In the genomic region with DNA sequence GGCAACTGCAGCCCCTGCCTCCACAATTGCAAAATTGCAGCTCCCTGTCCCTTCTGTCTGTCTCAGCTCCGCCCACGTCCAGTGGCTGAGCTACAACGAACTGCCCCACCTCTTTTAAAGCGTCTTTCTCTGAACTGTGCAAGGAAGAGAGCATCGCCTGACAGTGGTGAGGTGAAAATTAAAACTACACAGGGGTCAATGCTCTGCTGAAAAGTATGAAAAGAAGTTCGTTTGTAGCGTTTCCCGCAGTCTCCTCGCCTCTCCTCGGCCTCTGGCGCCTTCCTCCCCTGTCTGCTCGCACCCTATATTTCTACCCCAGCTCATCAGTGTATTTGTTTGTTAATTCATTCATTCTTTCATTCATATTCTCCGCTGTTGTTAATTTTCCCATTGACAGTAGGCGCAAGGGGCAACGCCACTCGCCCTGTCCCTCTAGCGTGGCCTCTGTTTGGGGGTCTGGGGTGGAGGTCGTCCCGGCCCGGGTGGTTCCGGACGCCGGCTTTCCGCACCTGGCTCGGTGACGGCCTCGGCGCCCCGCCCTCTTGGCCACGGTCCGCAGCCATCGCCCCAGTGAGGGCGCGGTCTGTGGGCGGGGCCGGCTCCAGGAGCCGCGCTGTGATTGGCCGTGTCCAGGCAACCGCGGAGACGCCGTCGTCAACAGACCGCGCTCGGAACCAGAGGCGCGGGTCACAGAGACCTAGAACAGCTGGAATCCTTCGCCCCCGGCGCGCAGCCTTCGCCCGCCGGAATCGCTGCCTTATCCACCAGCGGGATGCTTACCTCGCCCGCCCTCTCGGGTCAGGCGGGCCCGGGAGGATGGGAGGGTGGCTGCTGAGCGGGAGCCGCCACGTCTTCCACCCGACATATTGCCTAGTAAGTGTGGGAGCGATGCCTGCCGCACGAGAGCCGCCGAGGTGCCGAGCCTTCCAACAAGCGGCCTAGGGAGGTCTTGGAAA, we compare ENCODE assay signal across 8 cellular contexts. TPM values are rescaled to one million over a fixed set of nuclear protein-coding genes. Genes with fewer than 3 reads are reported as not detected.
DNase-seq lines count a peak whose midpoint lies in the region; ATAC-seq and TF ChIP-seq lines count a peak whose summit lies in the region.

A gene with protein sequence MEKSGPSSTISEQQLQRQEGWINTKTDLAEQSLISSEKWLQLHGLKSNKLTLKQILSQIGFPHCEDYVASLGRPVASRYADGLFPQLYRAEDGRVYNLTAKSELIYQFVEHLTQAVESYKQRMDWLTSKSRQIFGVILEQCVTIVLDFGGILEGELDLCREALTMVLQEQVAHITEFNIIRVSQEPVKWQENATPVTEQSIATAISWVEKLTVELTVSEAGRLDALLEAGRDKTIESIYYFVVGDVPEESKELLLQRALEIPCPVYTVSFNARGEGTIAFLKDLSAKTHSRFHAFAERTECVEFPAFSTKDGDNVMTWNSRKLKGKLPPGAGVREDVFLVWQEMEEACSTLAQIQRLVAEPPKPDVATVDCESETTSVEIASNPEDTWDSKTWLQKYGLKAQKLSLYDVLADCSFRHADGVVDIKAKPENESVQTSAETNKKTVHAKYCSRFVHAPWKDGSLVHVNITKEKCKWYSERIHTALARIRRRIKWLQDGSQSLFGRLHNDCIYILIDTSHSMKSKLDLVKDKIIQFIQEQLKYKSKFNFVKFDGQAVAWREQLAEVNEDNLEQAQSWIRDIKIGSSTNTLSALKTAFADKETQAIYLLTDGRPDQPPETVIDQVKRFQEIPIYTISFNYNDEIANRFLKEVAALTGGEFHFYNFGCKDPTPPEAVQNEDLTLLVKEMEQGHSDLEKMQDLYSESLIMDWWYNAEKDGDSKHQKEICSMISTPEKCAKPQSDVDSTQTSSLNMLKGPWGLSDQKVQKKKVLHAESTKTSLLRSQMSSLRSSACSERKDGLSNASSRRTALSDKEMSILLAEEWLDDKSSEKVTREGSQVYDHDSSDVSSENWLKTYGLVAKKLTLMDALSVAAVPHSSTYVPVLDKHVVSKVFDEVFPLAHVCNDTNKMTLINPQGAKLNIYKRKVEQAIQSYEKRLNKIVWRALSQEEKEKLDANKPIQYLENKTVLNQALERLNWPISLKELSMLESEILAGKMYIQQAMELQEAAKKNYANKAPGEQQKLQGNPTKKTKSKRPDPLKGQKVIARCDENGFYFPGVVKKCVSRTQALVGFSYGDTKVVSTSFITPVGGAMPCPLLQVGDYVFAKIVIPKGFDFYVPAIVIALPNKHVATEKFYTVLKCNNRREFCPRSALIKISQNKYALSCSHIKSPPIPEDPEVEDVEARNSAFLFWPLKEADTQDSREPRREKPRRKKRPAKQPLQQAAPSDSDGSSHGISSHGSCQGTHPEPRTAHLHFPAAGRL (N-terminal part only) (plus strand): TSS at position 677 of the 956 bp plus-strand sequence. CDS start 5,926 bp downstream, outside the sequence.

- peak within 1 kb of the TSS; percentile 54 for H3K4me3 ChIP-seq in AG09309 (ENCODE audit: control insufficient read depth, low read depth, low read length)
- H3K4me3 ChIP-seq in heart left ventricle = peak within 1 kb of the TSS; percentile 1 to 67 (median 54)
- no peak within 1 kb of the TSS for H3K4me3 ChIP-seq in WERI-Rb-1 (ENCODE audit: low read depth, low read length)

- 1 to 4% (median 2%) methylated on average over 34 to 74 of the region's 74 CpGs for WGBS in heart left ventricle, 4 donors

- H3K36me3 ChIP-seq in heart left ventricle = no peaks in the 10 kb centered on the region
- H3K36me3 ChIP-seq in WERI-Rb-1 = no peaks in the 10 kb centered on the region

- H3K27ac ChIP-seq in heart left ventricle (peak within 1 kb of the TSS in 1 of 12 donors; percentile 73), WERI-Rb-1 (no peak within 1 kb of the TSS)

- H3K4me1 ChIP-seq in heart left ventricle = peaks cover 0 to 54% (median 13%) of the 10 kb centered on the region in 12 donors

- intact Hi-C loops in heart left ventricle (cut with DNase I) = loop anchor here in 1 of 10 donors (10.0 kb wide), 1 partner anchor 82 kb away; no protein-coding TSS in a partner anchor

- no peaks in the 10 kb centered on the region for H3K9me3 Mint-ChIP-seq in progenitor cell of endocrine pancreas (ENCODE audit: low read depth)

- no peak for TF ChIP-seq POLR2A in heart left ventricle (IDR thresholded peaks at IDR 0.05)

- TF ChIP-seq CTCF in AG09309 (IDR thresholded peaks at IDR 0.05; ENCODE audit: control insufficient read depth, insufficient read depth, low read depth, low read length, missing control alignments) (no peak), heart left ventricle (IDR thresholded peaks at IDR 0.05) (no peak), progenitor cell of endocrine pancreas (IDR thresholded peaks at IDR 0.05; ENCODE audit: unreplicated experiment) (no peak), WERI-Rb-1 (IDR thresholded peaks at IDR 0.05; ENCODE audit: low read depth, low read length) (no peak)

- no peaks in the 10 kb centered on the region for H3K36me3 Mint-ChIP-seq in progenitor cell of endocrine pancreas (ENCODE audit: insufficient read depth)

- ATAC-seq in GM18520 (IDR thresholded peaks at IDR 0.05; ENCODE audit: unreplicated experiment) (peak; percentile 89), HG03097 (IDR thresholded peaks at IDR 0.05; ENCODE audit: low FRiP score, unreplicated experiment) (peak; percentile 52), heart left ventricle (peak; percentile 89 to 99 (median 96))

- peaks cover 22% of the 10 kb centered on the region for H3K4me1 Mint-ChIP-seq in progenitor cell of endocrine pancreas (ENCODE audit: low read depth)

- H3K27ac Mint-ChIP-seq in progenitor cell of endocrine pancreas = peak within 1 kb of the TSS; percentile 91

- peak within 1 kb of the TSS; percentile 80 for H3K4me3 Mint-ChIP-seq in progenitor cell of endocrine pancreas (ENCODE audit: low read depth)

- H3K9me3 ChIP-seq in heart left ventricle = no peaks in the 10 kb centered on the region
- no peaks in the 10 kb centered on the region for H3K9me3 ChIP-seq in WERI-Rb-1 (ENCODE audit: severe bottlenecking)

- peaks cover 24% of the 10 kb centered on the region for H3K27me3 Mint-ChIP-seq in progenitor cell of endocrine pancreas

- peaks cover 0 to 28% (median 5%) of the 10 kb centered on the region in 9 donors for H3K27me3 ChIP-seq in heart left ventricle
- no peaks in the 10 kb centered on the region for H3K27me3 ChIP-seq in WERI-Rb-1 (ENCODE audit: insufficient read depth, low read depth, severe bottlenecking)

- DNase-seq in AG09309 (ENCODE audit: low read depth) (no peak), NCI-H526 treated with DMSO at 0.1 percent for 48 hours (lab: John Stamatoyannopoulos, UW) (peak; percentile 65), heart left ventricle (peak; percentile 72 to 89 (median 77)), progenitor cell of endocrine pancreas (ENCODE audit: low spot score, unreplicated experiment) (peak; percentile 67), WERI-Rb-1 (no peak)
- DNase-seq in activated naive CD4-positive, alpha-beta T cell treated with anti-CD3 and anti-CD28 coated beads, Interleukin-2, amount 50 U/mL, for 16 hours = peak; percentile 39

RNA-seq across cellular contexts. Expression of the gene that starts here (rescaled TPM):
- total RNA-seq in heart left ventricle (under 1 TPM in 8 of 9 donors, not detected in 1; 0.12 to 0.61 (median 0.39) TPM), progenitor cell of endocrine pancreas (0.12 and 0.47 TPM in 2 replicates)
- polyA plus RNA-seq in heart left ventricle = under 1 TPM; 0.11 to 0.12 TPM

Comparison
In these comparisons a context has a peak if more than half of its experiments do, and no peak if none do; other contexts are left out.
1. Peak in DNase-seq, ATAC-seq and H3K4me3 ChIP-seq in heart left ventricle; RNA of the gene not detected or under 1 TPM.
2. Peak in DNase-seq in progenitor cell of endocrine pancreas; RNA of the gene not detected or under 1 TPM.
3. DNase-seq: peak in NCI-H526 treated with DMSO at 0.1 percent for 48 hours (single experiment) and activated naive CD4-positive, alpha-beta T cell treated with anti-CD3 and anti-CD28 coated beads, Interleukin-2, amount 50 U/mL, for 16 hours (single experiment); none in AG09309 (single experiment) and WERI-Rb-1 (single experiment).
4. Peak in every context shown above with its lines, with median percentiles within 50 percentile points of each other: ATAC-seq.